Comparison of ENCODE assay signal across 10 cellular contexts in the genomic region with DNA sequence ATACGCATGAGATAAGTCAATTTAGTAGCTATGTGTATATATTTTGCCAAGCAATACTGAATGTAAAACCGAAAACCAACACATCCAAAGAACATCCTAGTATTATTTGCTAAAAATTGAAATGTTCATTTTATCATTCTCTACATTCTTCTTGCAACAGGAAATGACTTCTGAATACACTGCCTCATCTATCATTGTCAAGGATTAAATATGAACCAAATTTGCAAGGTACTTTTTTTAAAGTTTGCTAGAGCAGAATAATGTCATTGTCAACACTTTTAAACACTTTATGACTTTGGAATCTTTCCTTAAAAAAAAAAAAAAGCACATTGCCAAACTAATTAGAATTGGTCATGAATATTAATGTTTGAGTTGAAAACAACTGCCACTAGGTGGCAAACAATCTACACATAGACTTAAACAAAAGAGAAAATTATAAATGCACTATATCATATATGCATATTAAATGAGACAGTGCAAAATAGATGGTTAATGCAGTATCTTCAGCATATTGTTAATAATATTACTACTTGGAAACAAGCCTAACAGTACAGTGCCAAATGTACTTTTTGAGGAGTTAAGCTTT. TPM values are rescaled to one million over a fixed set of nuclear protein-coding genes. Genes with fewer than 3 reads are reported as not detected.
DNase-seq lines count a peak whose midpoint lies in the region; ATAC-seq and TF ChIP-seq lines count a peak whose summit lies in the region.
"Had no signal": no experiment of that assay in that cellular context is flagged by ENCODE, and none has a peak within 500 bp of the region (broad histone marks: within the 10 kb centered on the region; RNA-seq: fewer than 3 reads in every experiment).

No MANE protein-coding gene starts in this region.

- TF ChIP-seq POLR2A in suprapubic skin (IDR thresholded peaks at IDR 0.05), result no peak

- H3K4me2 ChIP-seq in SU-DHL-6 (ENCODE audit: low read depth, low read length, poor library complexity, severe bottlenecking), result no peak overlapping the region

- no peak overlapping the region for H2AFZ ChIP-seq in SU-DHL-6 (ENCODE audit: low read depth, low read length, severe bottlenecking)

- H3K36me3 ChIP-seq in SU-DHL-6 (ENCODE audit: low read length) (no peaks in the 10 kb centered on the region), suprapubic skin (no peaks in the 10 kb centered on the region)

- H3K9me3 ChIP-seq in SU-DHL-6 (ENCODE audit: insufficient read depth, low read length) (no peaks in the 10 kb centered on the region), suprapubic skin (no peaks in the 10 kb centered on the region)

- H3F3A ChIP-seq in SU-DHL-6 (ENCODE audit: insufficient read depth), result no peaks in the 10 kb centered on the region

- no peaks in the 10 kb centered on the region for H4K20me1 ChIP-seq in SU-DHL-6 (ENCODE audit: low read depth, low read length)

- ATAC-seq in GM18909 (IDR thresholded peaks at IDR 0.05; ENCODE audit: poor library complexity, unreplicated experiment), result peak; percentile 38

- H3K79me2 ChIP-seq in SU-DHL-6 (ENCODE audit: insufficient read depth, low read length), result no peaks in the 10 kb centered on the region

- H3K27ac ChIP-seq in SU-DHL-6 (ENCODE audit: low read depth, low read length), result no peak overlapping the region
- H3K27ac ChIP-seq in suprapubic skin, result no peak overlapping the region
- H3K27ac ChIP-seq: epithelial cell of prostate had no signal

- 70% methylated on average over 2 of the region's 2 CpGs for WGBS in suprapubic skin

- no peaks in the 10 kb centered on the region for H3K27me3 ChIP-seq in SU-DHL-6 (ENCODE audit: low read length)
- H3K27me3 ChIP-seq in suprapubic skin, result no peaks in the 10 kb centered on the region

- TF ChIP-seq EP300 in suprapubic skin (IDR thresholded peaks at IDR 0.05), result no peak

- no peaks in the 10 kb centered on the region for H3K9me2 ChIP-seq in SU-DHL-6 (replicated peaks; ENCODE audit: insufficient read depth, low read length)

- no peak for DNase-seq in AG09309 (ENCODE audit: low read depth)
- DNase-seq in iPS-NIHi11 (ENCODE audit: low spot score), result peak; percentile 11
- DNase-seq in NCI-H524 treated with DMSO at 0.1 percent for 48 hours (lab: John Stamatoyannopoulos, UW), result no peak
- DNase-seq in islet precursor cell, result no peak
- DNase-seq in NCI-H1092 (lab: John Stamatoyannopoulos, UW), result no peak
- DNase-seq in suprapubic skin (ENCODE audit: low spot score in 2 of 2), result no peak
- DNase-seq: activated CD4-positive, alpha-beta T cell treated with anti-CD3 and anti-CD28 coated beads for 48 hours had no signal

- H3K4me3 ChIP-seq in AG09309 (ENCODE audit: control insufficient read depth, low read depth, low read length) (no peak overlapping the region), SU-DHL-6 (ENCODE audit: insufficient read depth, low read length, poor library complexity, severe bottlenecking) (no peak overlapping the region), suprapubic skin (no peak overlapping the region)

- H3K4me1 ChIP-seq in suprapubic skin, result no peaks in the 10 kb centered on the region

- TF ChIP-seq CTCF in AG09309 (IDR thresholded peaks at IDR 0.05; ENCODE audit: control insufficient read depth, insufficient read depth, low read depth, low read length, missing control alignments) (peak; percentile 16), SU-DHL-6 (IDR thresholded peaks at IDR 0.05; ENCODE audit: insufficient read depth, low read length, poor library complexity, severe bottlenecking) (peak; percentile 26), suprapubic skin (IDR thresholded peaks at IDR 0.05) (peak in 1 of 2 donors; percentile 2)

- H3K9ac ChIP-seq in SU-DHL-6 (ENCODE audit: low read length), result no peak overlapping the region

RNA-seq across cellular contexts. Expression of gene TMEM244, which starts 32.5 kb away (rescaled TPM):
- total RNA-seq in suprapubic skin, result not detected
